9 cellular contexts compared by ENCODE assay signal in genomic region chrX:11381464-11381863, GRCh38.
DNase-seq lines count a peak whose midpoint lies in the region; TF ChIP-seq lines count a peak whose summit lies in the region.
"Had no signal": no experiment of that assay in that cellular context is flagged by ENCODE, and none has a peak within 500 bp of the region (broad histone marks: within the 10 kb centered on the region; RNA-seq: fewer than 3 reads in every experiment).

No MANE protein-coding gene starts in this region.

- H3K4me2 ChIP-seq in osteoblast (ENCODE audit: insufficient read depth, low read length): no peak overlapping the region

- H3K79me2 ChIP-seq in osteoblast (ENCODE audit: insufficient read depth, low read length): no peaks in the 10 kb centered on the region

- TF ChIP-seq CTCF in GM20000 (IDR thresholded peaks at IDR 0.05; ENCODE audit: extremely low read depth, missing control alignments): no peak
- TF ChIP-seq CTCF in fibroblast of pulmonary artery (IDR thresholded peaks at IDR 0.05; ENCODE audit: low read length, missing control alignments): peak; percentile 62
- TF ChIP-seq CTCF in osteoblast (IDR thresholded peaks at IDR 0.05; ENCODE audit: extremely low read depth, low read depth, low read length): peak; percentile 62

- H3K27ac ChIP-seq in osteoblast (ENCODE audit: low read depth, low read length): peak overlapping the region; percentile 61

- no peaks in the 10 kb centered on the region for H3K9me3 ChIP-seq in osteoblast (ENCODE audit: low read depth, low read length)

- DNase-seq in NCI-H2081 (lab: John Stamatoyannopoulos, UW) (peak; percentile 26 to 58), NCI-H2081 treated with DMSO at 0.1 percent for 48 hours (lab: John Stamatoyannopoulos, UW) (no peak), GM20000 (ENCODE audit: low spot score) (peak; percentile 2), HT-29 (ENCODE audit: low spot score) (peak; percentile 59), SK-MEL-5 (ENCODE audit: low read depth, low spot score) (peak; percentile 72), fibroblast of pulmonary artery (ENCODE audit: low read depth) (peak; percentile 73), osteoblast (ENCODE audit: insufficient read length, low spot score, missing footprints) (peak; percentile 46), GF-D8 (lab: John Stamatoyannopoulos, UW) (no peak)

- H3K4me3 ChIP-seq in fibroblast of pulmonary artery (replicated peaks; ENCODE audit: low read depth, low read length): no peak overlapping the region
- no peak overlapping the region for H3K4me3 ChIP-seq in osteoblast (ENCODE audit: insufficient read depth, low read length)
- H3K4me3 ChIP-seq: BLaER1 treated with 17β-estradiol and CSF1 and Interleukin-3, amounts not matched to agents 10 nM and 100 nM had no signal

- no peak overlapping the region for H2AFZ ChIP-seq in osteoblast (ENCODE audit: low read length)

- no peaks in the 10 kb centered on the region for H3K36me3 ChIP-seq in osteoblast (ENCODE audit: insufficient read depth, low read length)
- H3K36me3 ChIP-seq: BLaER1 treated with 17β-estradiol and CSF1 and Interleukin-3, amounts not matched to agents 10 nM and 100 nM had no signal

- in situ Hi-C loops in SK-MEL-5 (cut with HindIII; ENCODE audit: low pct_unique_long_range_greater_than_20kb, low sequenced_read_pairs): no loop called here

- no peaks in the 10 kb centered on the region for H4K20me1 ChIP-seq in osteoblast (ENCODE audit: insufficient read depth, low read length)
- H4K20me1 ChIP-seq: BLaER1 treated with 17β-estradiol and CSF1 and Interleukin-3, amounts not matched to agents 10 nM and 100 nM had no signal

- no peaks in the 10 kb centered on the region for H3K27me3 ChIP-seq in osteoblast (ENCODE audit: insufficient read depth, low read length)

- H3K4me1 ChIP-seq in osteoblast (ENCODE audit: insufficient read depth, low read length): peaks cover 9% of the 10 kb centered on the region

Comparison
In these comparisons a context has a peak if more than half of its experiments do, and no peak if none do; other contexts are left out.
1. DNase-seq: peak in NCI-H2081 (2 of 2), GM20000 (single experiment), HT-29 (single experiment), SK-MEL-5 (single experiment), fibroblast of pulmonary artery (single experiment) and osteoblast (single experiment); none in NCI-H2081 treated with DMSO at 0.1 percent for 48 hours (single experiment) and GF-D8 (single experiment).